In the genomic region with DNA sequence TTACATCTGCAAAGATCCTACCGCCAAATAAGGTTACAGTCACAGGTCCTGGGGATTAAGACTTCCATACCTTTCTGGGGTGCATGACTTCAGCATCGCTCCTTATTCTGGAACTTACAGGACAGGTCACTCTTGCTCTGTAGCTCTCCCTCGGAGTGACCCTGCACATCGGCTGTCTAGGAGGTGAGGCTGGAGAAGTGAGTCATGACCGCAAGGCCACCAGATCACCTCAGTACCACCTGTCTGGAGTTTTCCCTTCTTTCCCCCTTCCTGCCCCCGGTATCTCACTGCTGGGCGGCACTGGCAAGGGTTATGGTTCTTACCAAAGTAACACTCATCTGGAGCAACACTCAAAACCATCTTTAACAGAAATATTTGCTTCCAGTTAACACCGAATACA, we compare ENCODE assay signal across 29 cellular contexts.
DNase-seq lines count a peak whose midpoint lies in the region; ATAC-seq, FAIRE-seq and TF ChIP-seq lines count a peak whose summit lies in the region.
"Had no signal": no experiment of that assay in that cellular context is flagged by ENCODE, and none has a peak within 500 bp of the region (broad histone marks: within the 10 kb centered on the region; RNA-seq: fewer than 3 reads in every experiment).

No MANE protein-coding gene starts in this region.

- POLR2A ChIA-PET in activated CD4-positive, alpha-beta T cell treated with anti-CD3 and anti-CD28 coated beads, Interleukin-2, amount 10 ng/mL, durations not matched to agents 7 days and 5 days (lab: Charles Lee), result no interaction called here
- POLR2A ChIA-PET in Panc1 (lab: Charles Lee), result no interaction called here

- ATAC-seq in Panc1, result no peak
- no peak for ATAC-seq in GM19397 (IDR thresholded peaks at IDR 0.05; ENCODE audit: unreplicated experiment)
- ATAC-seq: left lobe of liver had no signal

- no peak overlapping the region for H3K4me3 ChIP-seq in Panc1 (ENCODE audit: low read depth in 2 of 2, low read length in 2 of 2)
- no peak overlapping the region for H3K4me3 ChIP-seq in sigmoid colon
- H3K4me3 ChIP-seq: ascending aorta, esophagus squamous epithelium, hepatocyte, MG63, skin epidermis, upper lobe of left lung had no signal

- peaks cover 57% of the 10 kb centered on the region for H3K4me1 Mint-ChIP-seq in activated CD4-positive, alpha-beta T cell treated with anti-CD3 and anti-CD28 coated beads, Interleukin-2, amount 10 ng/mL, durations not matched to agents 7 days and 5 days
- H3K4me1 Mint-ChIP-seq in activated CD4-positive, alpha-beta T cell treated with anti-CD3 and anti-CD28 coated beads, Interleukin-2, amount 10 ng/mL, durations not matched to agents 24 days and 14 days, result peaks cover 45% of the 10 kb centered on the region
- H3K4me1 Mint-ChIP-seq in immature natural killer cell (peaks cover 19 to 22% of the 10 kb centered on the region in 2 donors), type B pancreatic cell (ENCODE audit: unreplicated experiment) (peaks cover 21% of the 10 kb centered on the region)

- intact Hi-C loops in activated CD4-positive, alpha-beta T cell treated with anti-CD3 and anti-CD28 coated beads, Interleukin-2, amount 10 ng/mL, durations not matched to agents 24 days and 14 days (cut with micrococcal nuclease), result no loop called here
- intact Hi-C loops in Panc1 (cut with micrococcal nuclease; ENCODE audit: unreplicated experiment) (loop anchor here (10.0 kb wide), 1 partner anchor 123 kb away; no protein-coding TSS in a partner anchor), sigmoid colon (cut with DNase I) (loop anchor here (10.0 kb wide), 1 partner anchor 133 kb away; no protein-coding TSS in a partner anchor)

- TF ChIP-seq CTCF in Panc1 (IDR thresholded peaks at IDR 0.05) (no peak), type B pancreatic cell (conservative IDR thresholded peaks at IDR 0.05) (no peak), sigmoid colon (IDR thresholded peaks at IDR 0.05) (no peak)

- H3K4me1 ChIP-seq in Panc1 (ENCODE audit: control insufficient read depth, insufficient read depth, low read length), result peaks cover 54% of the 10 kb centered on the region
- H3K4me1 ChIP-seq in sigmoid colon, result no peaks in the 10 kb centered on the region
- H3K4me1 ChIP-seq: ascending aorta had no signal

- CTCF ChIA-PET in activated CD4-positive, alpha-beta T cell treated with anti-CD3 and anti-CD28 coated beads, Interleukin-2, amount 10 ng/mL, durations not matched to agents 7 days and 5 days (lab: Charles Lee), result interaction anchor here (1.3 to 1.6 kb wide), 2 partner anchors 7 to 9 kb away, joined by 4 read pairs; no protein-coding TSS in a partner anchor
- CTCF ChIA-PET in Panc1 (lab: Charles Lee), result interaction anchor here (0.6 to 2.0 kb wide), 4 partner anchors 158 to 473 kb away, joined by 3 to 7 read pairs (median 3); no protein-coding TSS in a partner anchor

- H3K36me3 Mint-ChIP-seq in activated CD4-positive, alpha-beta T cell treated with anti-CD3 and anti-CD28 coated beads, Interleukin-2, amount 10 ng/mL, durations not matched to agents 7 days and 5 days (ENCODE audit: low read depth), result peaks cover 26% of the 10 kb centered on the region
- H3K36me3 Mint-ChIP-seq in activated CD4-positive, alpha-beta T cell treated with anti-CD3 and anti-CD28 coated beads, Interleukin-2, amount 10 ng/mL, durations not matched to agents 24 days and 14 days (ENCODE audit: low read depth), result peaks cover 18% of the 10 kb centered on the region
- H3K36me3 Mint-ChIP-seq in immature natural killer cell (peaks cover 2 to 7% (median 5%) of the 10 kb centered on the region in 3 donors), type B pancreatic cell (no peaks in the 10 kb centered on the region)

- H3K27ac ChIP-seq in Panc1 (ENCODE audit: low read length) (peak overlapping the region; percentile 88), sigmoid colon (no peak overlapping the region)
- H3K27ac ChIP-seq: 22Rv1, ascending aorta, esophagus squamous epithelium, hepatocyte, skin epidermis, upper lobe of left lung had no signal

- H3K27ac Mint-ChIP-seq in activated CD4-positive, alpha-beta T cell treated with anti-CD3 and anti-CD28 coated beads, Interleukin-2, amount 10 ng/mL, durations not matched to agents 7 days and 5 days, result peak overlapping the region; percentile 6
- no peak overlapping the region for H3K27ac Mint-ChIP-seq in activated CD4-positive, alpha-beta T cell treated with anti-CD3 and anti-CD28 coated beads, Interleukin-2, amount 10 ng/mL, durations not matched to agents 24 days and 14 days
- H3K27ac Mint-ChIP-seq in immature natural killer cell, result peak overlapping the region in 4 of 6 donors; percentile 17 to 77 (median 58)
- H3K27ac Mint-ChIP-seq in type B pancreatic cell, result no peak overlapping the region

- H3K27me3 Mint-ChIP-seq in activated CD4-positive, alpha-beta T cell treated with anti-CD3 and anti-CD28 coated beads, Interleukin-2, amount 10 ng/mL, durations not matched to agents 7 days and 5 days, result no peaks in the 10 kb centered on the region
- H3K27me3 Mint-ChIP-seq in activated CD4-positive, alpha-beta T cell treated with anti-CD3 and anti-CD28 coated beads, Interleukin-2, amount 10 ng/mL, durations not matched to agents 24 days and 14 days, result no peaks in the 10 kb centered on the region
- H3K27me3 Mint-ChIP-seq in immature natural killer cell (ENCODE audit: low read depth in 3 of 3) (peaks cover 1 to 2% (median 2%) of the 10 kb centered on the region in 3 donors), type B pancreatic cell (no peaks in the 10 kb centered on the region)
- H3K27me3 Mint-ChIP-seq: CD4-positive, alpha-beta T cell had no signal

- H3K9me3 Mint-ChIP-seq in activated CD4-positive, alpha-beta T cell treated with anti-CD3 and anti-CD28 coated beads, Interleukin-2, amount 10 ng/mL, durations not matched to agents 7 days and 5 days, result peaks cover 2% of the 10 kb centered on the region
- H3K9me3 Mint-ChIP-seq in activated CD4-positive, alpha-beta T cell treated with anti-CD3 and anti-CD28 coated beads, Interleukin-2, amount 10 ng/mL, durations not matched to agents 24 days and 14 days, result peaks cover 3% of the 10 kb centered on the region
- H3K9me3 Mint-ChIP-seq in immature natural killer cell, result no peaks in the 10 kb centered on the region
- peaks cover 4% of the 10 kb centered on the region for H3K9me3 Mint-ChIP-seq in type B pancreatic cell
- H3K9me3 Mint-ChIP-seq: activated naive CD8-positive, alpha-beta T cell treated with anti-CD3 and anti-CD28 coated beads, Interleukin-2, amount 10 ng/mL, durations not matched to agents 7 days and 5 days; CD4-positive, alpha-beta T cell had no signal

- TF ChIP-seq POLR2A in sigmoid colon (IDR thresholded peaks at IDR 0.05), result no peak

- no peaks in the 10 kb centered on the region for H3K27me3 ChIP-seq in Panc1 (ENCODE audit: control insufficient read depth, insufficient read depth, low read length)
- H3K27me3 ChIP-seq in sigmoid colon, result no peaks in the 10 kb centered on the region
- H3K27me3 ChIP-seq: ascending aorta, esophagus squamous epithelium, hepatocyte, MG63, upper lobe of left lung had no signal

- no peaks in the 10 kb centered on the region for H3K9me3 ChIP-seq in Panc1 (ENCODE audit: control insufficient read depth, insufficient read depth, low read depth, low read length)
- H3K9me3 ChIP-seq in sigmoid colon, result no peaks in the 10 kb centered on the region
- H3K9me3 ChIP-seq: ascending aorta, esophagus squamous epithelium, MG63, upper lobe of left lung had no signal

- H3K36me3 ChIP-seq in Panc1 (ENCODE audit: control insufficient read depth, insufficient read depth, low read length), result no peaks in the 10 kb centered on the region
- H3K36me3 ChIP-seq in sigmoid colon, result no peaks in the 10 kb centered on the region
- H3K36me3 ChIP-seq: esophagus squamous epithelium, MG63, upper lobe of left lung had no signal

- DNase-seq in activated CD4-positive, alpha-beta T cell treated with anti-CD3 and anti-CD28 coated beads, Interleukin-2, amount 10 ng/mL, durations not matched to agents 7 days and 5 days, result no peak
- DNase-seq in activated CD4-positive, alpha-beta T cell treated with anti-CD3 and anti-CD28 coated beads, Interleukin-2, amount 10 ng/mL, durations not matched to agents 24 days and 14 days, result no peak
- DNase-seq in Panc1 (ENCODE audit: low read depth, low spot score) (no peak), immature natural killer cell (no peak), urothelium cell line (ENCODE audit: low spot score) (peak; percentile 61), type B pancreatic cell (ENCODE audit: extremely low spot score, unreplicated experiment) (no peak), sigmoid colon (no peak)
- DNase-seq: activated CD4-positive, CD25-positive, alpha-beta regulatory T cell treated with anti-CD3 and anti-CD28 coated beads, Interleukin-2, amount 50 U/mL, for 72 hours; activated effector memory CD4-positive, alpha-beta T cell treated with Interleukin-2 at 50 U/mL for 16 hours; activated naive CD8-positive, alpha-beta T cell treated with anti-CD3 and anti-CD28 coated beads, Interleukin-2, amount 10 ng/mL, durations not matched to agents 7 days and 5 days; AML-193; CD4-positive, alpha-beta T cell; DMS153; esophagus squamous epithelium; H7; MG63; NCI-H1105 treated with DMSO at 0.1 percent for 48 hours; NCI-H2029; NCI-H345; occipital lobe; stimulated activated CD4-positive, alpha-beta T cell treated with anti-CD3 and anti-CD28 coated beads, Interleukin-1b, Interleukin-23, amount 100 ng/mL, for 48 hours; T-helper 1 cell; upper lobe of left lung had no signal

- no peak for TF ChIP-seq EP300 in sigmoid colon (IDR thresholded peaks at IDR 0.05)

- WGBS in sigmoid colon, 2 donors, result 96 to 97% methylated on average over 8 of the region's 8 CpGs

- BruUV-seq in Panc1 (replicated peaks; lab: Mats Ljungman, UMichigan), result no TSS peak

- no peak overlapping the region for H3K4me3 Mint-ChIP-seq in activated CD4-positive, alpha-beta T cell treated with anti-CD3 and anti-CD28 coated beads, Interleukin-2, amount 10 ng/mL, durations not matched to agents 7 days and 5 days
- H3K4me3 Mint-ChIP-seq in activated CD4-positive, alpha-beta T cell treated with anti-CD3 and anti-CD28 coated beads, Interleukin-2, amount 10 ng/mL, durations not matched to agents 24 days and 14 days, result no peak overlapping the region
- peak overlapping the region in 1 of 5 donors; percentile 38 for H3K4me3 Mint-ChIP-seq in immature natural killer cell
- no peak overlapping the region for H3K4me3 Mint-ChIP-seq in type B pancreatic cell
- H3K4me3 Mint-ChIP-seq: activated naive CD8-positive, alpha-beta T cell treated with anti-CD3 and anti-CD28 coated beads, Interleukin-2, amount 10 ng/mL, durations not matched to agents 7 days and 5 days; CD4-positive, alpha-beta T cell had no signal

- in situ Hi-C loops in Panc1 (cut with HindIII; ENCODE audit: low pct_unique_long_range_greater_than_20kb, low sequenced_read_pairs), result no loop called here

- peak; percentile 96 for FAIRE-seq in urothelium cell line (lab: Jason Lieb, UNC)

Comparison
In these comparisons a context has a peak if more than half of its experiments do, and no peak if none do; other contexts are left out.
1. H3K27ac Mint-ChIP-seq: peak in activated CD4-positive, alpha-beta T cell treated with anti-CD3 and anti-CD28 coated beads, Interleukin-2, amount 10 ng/mL, durations not matched to agents 7 days and 5 days (single experiment) and immature natural killer cell (4 of 6); none in activated CD4-positive, alpha-beta T cell treated with anti-CD3 and anti-CD28 coated beads, Interleukin-2, amount 10 ng/mL, durations not matched to agents 24 days and 14 days (single experiment) and type B pancreatic cell (single experiment).